ENCODE assay signal across 20 cellular contexts in the genomic region with DNA sequence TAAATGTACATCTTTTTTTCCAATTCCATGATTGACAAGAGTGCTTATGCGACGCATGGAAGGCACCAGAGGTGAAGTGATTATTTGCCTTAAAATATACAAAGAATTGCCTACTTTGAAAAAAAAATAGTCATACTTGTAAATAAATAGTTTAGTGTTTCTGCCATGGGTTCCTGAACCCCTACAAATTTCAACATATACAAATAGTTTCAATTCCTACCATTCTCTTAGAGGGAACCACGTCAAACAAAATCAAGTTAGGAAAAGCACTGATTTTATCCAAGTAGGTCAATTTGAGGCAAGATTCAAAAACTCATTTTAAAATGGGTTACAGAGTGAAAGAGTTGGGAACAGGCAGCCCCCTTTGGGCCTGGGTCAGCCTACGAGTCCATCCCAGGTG. TPM values are rescaled to one million over a fixed set of nuclear protein-coding genes. Genes with fewer than 3 reads are reported as not detected.
DNase-seq lines count a peak whose midpoint lies in the region; ATAC-seq and TF ChIP-seq lines count a peak whose summit lies in the region.
"Had no signal": no experiment of that assay in that cellular context is flagged by ENCODE, and none has a peak within 500 bp of the region (broad histone marks: within the 10 kb centered on the region; RNA-seq: fewer than 3 reads in every experiment).

No MANE protein-coding gene starts in this region.

- H3K14ac ChIP-seq in IMR-90 (replicated peaks; ENCODE audit: low read depth, low read length): peak overlapping the region; percentile 70

- peak overlapping the region; percentile 46 to 64; a peak in 2 of 4 replicates for H4K8ac ChIP-seq in IMR-90 (ENCODE audit: low read depth in 2 of 2, low read length in 2 of 2)

- H3K36me3 Mint-ChIP-seq in dendritic cell treated with granulocyte-macrophage colony-stimulating factor and Interleukin-4, amounts not matched to agents 40 ng/mL and 50 ng/mL, for 4 days (ENCODE audit: low read depth): peaks cover 55% of the 10 kb centered on the region
- H3K36me3 Mint-ChIP-seq in Caco-2 (ENCODE audit: insufficient read depth, unreplicated experiment): peaks cover 71% of the 10 kb centered on the region

- TF ChIP-seq POLR2A in IMR-90 (IDR thresholded peaks at IDR 0.05; ENCODE audit: low read depth, low read length) (no peak), right lobe of liver (IDR thresholded peaks at IDR 0.05) (no peak)

- BruUV-seq in IMR-90 (replicated peaks; lab: Mats Ljungman, UMichigan) (no TSS peak), Caco-2 (replicated peaks; lab: Mats Ljungman, UMichigan) (no TSS peak)

- 0 out of 4 replicates have a peak, but pooled peaks cover 0 to 6% of the 10 kb centered on the region in 2 experiments for H3K79me1 ChIP-seq in IMR-90 (ENCODE audit: low read depth in 1 of 2, low read length in 2 of 2)

- peaks cover 9% of the 10 kb centered on the region; the same call in 1 of the 2 replicates for H4K20me1 ChIP-seq in IMR-90 (ENCODE audit: insufficient read depth, low read length)

- DNase-seq in AG04450 (ENCODE audit: low read depth, low spot score) (no peak), IMR-90 (no peak), right lobe of liver (no peak), Caco-2 (no peak), NAMALWA (ENCODE audit: low spot score) (no peak)
- no peak for DNase-seq in activated CD4-positive, CD25-positive, alpha-beta regulatory T cell treated with anti-CD3 and anti-CD28 coated beads, Interleukin-2, amount 50 U/mL, for 72 hours
- DNase-seq: C1 segment of cervical spinal cord; DMS 273 treated with DMSO at 0.1 percent for 48 hours; HFFc6; NCI-H1105; NCI-H2081 treated with DMSO at 0.1 percent for 48 hours; NCI-H748 treated with DMSO at 0.1 percent for 48 hours; NK-92 treated with Interleukin-12 subunit alpha and Interleukin-12 subunit beta, amount 100 ng/mL, for 24 hours; SHP77 treated with DMSO at 0.1 percent for 48 hours had no signal

- peak overlapping the region; percentile 67; the same call in 2 of the 3 replicates for H2BK15ac ChIP-seq in IMR-90 (ENCODE audit: low read depth, low read length)

- H2AFZ ChIP-seq in IMR-90 (replicated peaks; ENCODE audit: low read length, poor library complexity): no peak overlapping the region

- H3K4me1 ChIP-seq in IMR-90 (ENCODE audit: control insufficient read depth, insufficient read depth, low read length) (peaks cover 37% of the 10 kb centered on the region), right lobe of liver (peaks cover 0 to 36% (median 8%) of the 10 kb centered on the region in 4 donors), Caco-2 (no peaks in the 10 kb centered on the region)

- peak overlapping the region; percentile 95 for H2AK5ac ChIP-seq in IMR-90 (ENCODE audit: low read depth, low read length)

- peaks cover 31% of the 10 kb centered on the region for H3K4me1 Mint-ChIP-seq in dendritic cell treated with granulocyte-macrophage colony-stimulating factor and Interleukin-4, amounts not matched to agents 40 ng/mL and 50 ng/mL, for 4 days (ENCODE audit: low read depth)
- H3K4me1 Mint-ChIP-seq in Caco-2 (ENCODE audit: low read depth, unreplicated experiment): no peaks in the 10 kb centered on the region

- TF ChIP-seq CTCF in AG04450 (IDR thresholded peaks at IDR 0.05; ENCODE audit: low read depth, low read length) (no peak), IMR-90 (conservative IDR thresholded peaks at IDR 0.05; ENCODE audit: low read depth, low read length) (no peak), right lobe of liver (IDR thresholded peaks at IDR 0.05) (no peak), Caco-2 (IDR thresholded peaks at IDR 0.05; ENCODE audit: insufficient read depth in 1 of 2, low read depth in 1 of 2, low read length in 1 of 2, severe bottlenecking in 1 of 2, unreplicated experiment in 1 of 2) (no peak)

- H2AK9ac ChIP-seq in IMR-90 (replicated peaks; ENCODE audit: low read depth, low read length, poor library complexity): peak overlapping the region; percentile 53

- no peak overlapping the region for H3K4me3 Mint-ChIP-seq in dendritic cell treated with granulocyte-macrophage colony-stimulating factor and Interleukin-4, amounts not matched to agents 40 ng/mL and 50 ng/mL, for 4 days
- no peak overlapping the region for H3K4me3 Mint-ChIP-seq in Caco-2 (ENCODE audit: unreplicated experiment)
- H3K4me3 Mint-ChIP-seq: HFFc6 had no signal

- H3K9me3 ChIP-seq in AG04450 (ENCODE audit: control insufficient read depth, insufficient read depth, low read length) (peaks cover 4% of the 10 kb centered on the region; the same call in 1 of the 2 replicates), IMR-90 (ENCODE audit: control insufficient read depth, insufficient read depth, low read length) (no peaks in the 10 kb centered on the region), right lobe of liver (no peaks in the 10 kb centered on the region), Caco-2 (no peaks in the 10 kb centered on the region)

- H2BK20ac ChIP-seq in IMR-90 (ENCODE audit: low read depth, low read length): peak overlapping the region; percentile 54

- in situ Hi-C loops in IMR-90 (cut with MboI; ENCODE audit: low sequenced_read_pairs): no loop called here

- peak overlapping the region; percentile 79 for H2BK120ac ChIP-seq in IMR-90 (ENCODE audit: low read depth, low read length)

- peak overlapping the region; percentile 89 for H3K18ac ChIP-seq in IMR-90 (ENCODE audit: low read depth, low read length)

- H4K5ac ChIP-seq in IMR-90 (ENCODE audit: low read depth, low read length): peak overlapping the region; percentile 70

- H4K91ac ChIP-seq in IMR-90 (ENCODE audit: insufficient read depth, low read depth, low read length): peak overlapping the region; percentile 82

- H3K27me3 ChIP-seq in AG04450 (ENCODE audit: control insufficient read depth, insufficient read depth, low read length): no peaks in the 10 kb centered on the region
- no peaks in the 10 kb centered on the region for H3K27me3 ChIP-seq in IMR-90 (ENCODE audit: control insufficient read depth, insufficient read depth, low read length)
- no peaks in the 10 kb centered on the region for H3K27me3 ChIP-seq in right lobe of liver
- H3K27me3 ChIP-seq in Caco-2 (replicated peaks; ENCODE audit: control insufficient read depth, insufficient read depth, low read length): no peaks in the 10 kb centered on the region

- H2BK5ac ChIP-seq in IMR-90 (ENCODE audit: low read depth, low read length, poor library complexity, severe bottlenecking): peak overlapping the region; percentile 69

- WGBS in IMR-90 (ENCODE audit: extremely low coverage in 2 of 2, insufficient read length in 1 of 2), 2 experiments: no CpG with 5 or more reads among the region's 4 CpGs
- 73% methylated on average over 3 of the region's 4 CpGs for WGBS in right lobe of liver (ENCODE audit: insufficient coverage, low coverage, low lambda C conversion rate, missing lambda C conversion rate)

- peaks cover 30% of the 10 kb centered on the region for H3K36me3 ChIP-seq in IMR-90 (ENCODE audit: control insufficient read depth, insufficient read depth, low read length)
- H3K36me3 ChIP-seq in right lobe of liver: no peaks in the 10 kb centered on the region
- H3K36me3 ChIP-seq in Caco-2 (ENCODE audit: control insufficient read depth, insufficient read depth, low read length): peaks cover 7% of the 10 kb centered on the region

- no peaks in the 10 kb centered on the region for H3K9me3 Mint-ChIP-seq in dendritic cell treated with granulocyte-macrophage colony-stimulating factor and Interleukin-4, amounts not matched to agents 40 ng/mL and 50 ng/mL, for 4 days
- H3K9me3 Mint-ChIP-seq in Caco-2 (ENCODE audit: unreplicated experiment): no peaks in the 10 kb centered on the region
- H3K9me3 Mint-ChIP-seq: HFFc6 had no signal

- peak overlapping the region; percentile 68 for H3K4ac ChIP-seq in IMR-90 (ENCODE audit: low read depth, low read length)

- peaks cover 27% of the 10 kb centered on the region for H3K9me1 ChIP-seq in IMR-90 (ENCODE audit: insufficient read depth, low read length)

- peak overlapping the region; percentile 41 for H3K27ac Mint-ChIP-seq in dendritic cell treated with granulocyte-macrophage colony-stimulating factor and Interleukin-4, amounts not matched to agents 40 ng/mL and 50 ng/mL, for 4 days
- H3K27ac Mint-ChIP-seq in Caco-2 (ENCODE audit: unreplicated experiment): no peak overlapping the region
- H3K27ac Mint-ChIP-seq: HFFc6 had no signal

- H3K56ac ChIP-seq in IMR-90 (ENCODE audit: extremely low read depth, insufficient read depth, low read length): no peak overlapping the region

- POLR2A ChIA-PET in AG04450 (lab: Yijun Ruan, JAX): no interaction called here
- POLR2A ChIA-PET in IMR-90 (lab: Charles Lee; ENCODE audit: unreplicated experiment): no interaction called here
- POLR2A ChIA-PET in Caco-2 (lab: Charles Lee): no interaction called here

- dilution Hi-C loops in IMR-90 (cut with HindIII; ENCODE audit: low sequenced_read_pairs, unreplicated experiment): no loop called here

- H3K4me2 ChIP-seq in IMR-90 (ENCODE audit: low read depth, low read length): peak overlapping the region; percentile 30; the same call in 1 of the 2 replicates

- ATAC-seq in IMR-90 (ENCODE audit: low read depth) (no peak), right lobe of liver (no peak), GM21737 (IDR thresholded peaks at IDR 0.05; ENCODE audit: unreplicated experiment) (no peak)

- peak overlapping the region; percentile 57 for H3K27ac ChIP-seq in AG04450 (ENCODE audit: low read depth, low read length)
- peak overlapping the region; percentile 75; the same call in 1 of the 2 replicates for H3K27ac ChIP-seq in IMR-90 (ENCODE audit: insufficient read depth, low read length)
- peak overlapping the region in 2 of 3 donors; percentile 10 to 69 for H3K27ac ChIP-seq in right lobe of liver

- peak overlapping the region; percentile 81 for H3K23ac ChIP-seq in IMR-90 (ENCODE audit: low read depth, low read length)

- H3K4me3 ChIP-seq in AG04450 (ENCODE audit: low read depth, low read length) (no peak overlapping the region), IMR-90 (ENCODE audit: insufficient read depth, low read depth, low read length) (no peak overlapping the region), right lobe of liver (no peak overlapping the region), Caco-2 (ENCODE audit: low read depth, low read length) (no peak overlapping the region)

- no peak overlapping the region for H3K9ac ChIP-seq in IMR-90 (ENCODE audit: low read depth, low read length)

- CTCF ChIA-PET in AG04450 (lab: Charles Lee) (interaction anchor here (4.5 kb wide), 1 partner anchor 7 kb away, joined by 47 read pairs; no protein-coding TSS in a partner anchor), IMR-90 (lab: Yijun Ruan, JAX) (no interaction called here), Caco-2 (lab: Charles Lee) (no interaction called here)

- TF ChIP-seq RAD21 in IMR-90 (IDR thresholded peaks at IDR 0.05; ENCODE audit: low read length): no peak

- intact Hi-C loops in IMR-90 (cut with micrococcal nuclease): no loop called here
- intact Hi-C loops in dendritic cell treated with granulocyte-macrophage colony-stimulating factor and Interleukin-4, amounts not matched to agents 40 ng/mL and 50 ng/mL, for 4 days (cut with micrococcal nuclease): no loop called here
- intact Hi-C loops in right lobe of liver (cut with DNase I): no loop called here
- intact Hi-C loops in Caco-2 (cut with micrococcal nuclease; ENCODE audit: unreplicated experiment): no loop called here

- H3K27me3 Mint-ChIP-seq in dendritic cell treated with granulocyte-macrophage colony-stimulating factor and Interleukin-4, amounts not matched to agents 40 ng/mL and 50 ng/mL, for 4 days: no peaks in the 10 kb centered on the region
- H3K27me3 Mint-ChIP-seq in Caco-2 (ENCODE audit: insufficient read depth, unreplicated experiment): no peaks in the 10 kb centered on the region

RNA-seq across cellular contexts. Expression of a gene that starts 11.7 kb away (rescaled TPM):
- polyA plus RNA-seq in AG04450 (2011; rRNA removed): 31.6 and 33.5 TPM in 2 replicates
- polyA minus RNA-seq in AG04450 (2011; rRNA and poly(A)+ RNA removed): 31.5 and 41.0 TPM in 2 replicates
- total RNA-seq in IMR-90 (2012; rRNA removed): 4.5 and 4.7 TPM in 2 replicates
- 34.6 and 35.5 TPM in 2 replicates for polyA plus RNA-seq in IMR-90 (2012; rRNA removed)
- polyA plus RNA-seq in IMR-90 (2012; cell fraction: cytosol; rRNA removed): 14.5 and 50.4 TPM in 2 replicates
- polyA plus RNA-seq in IMR-90 (2012; cell fraction: nucleus; rRNA removed; ENCODE audit: low replicate concordance): 32.0 and 33.9 TPM in 2 replicates
- 1 to 10 TPM; 1.6 to 9.6 (median 5.4) TPM for total RNA-seq in right lobe of liver
- total RNA-seq in Caco-2 (2022): 25.5 and 26.9 TPM in 2 replicates

RNA-seq across cellular contexts. Expression of a gene that starts 36.9 kb away (rescaled TPM):
- polyA plus RNA-seq in AG04450 (2011; rRNA removed): not detected in 2 replicates
- not detected in 2 replicates for polyA minus RNA-seq in AG04450 (2011; rRNA and poly(A)+ RNA removed)
- total RNA-seq in IMR-90 (2012; rRNA removed): not detected in 2 replicates
- polyA plus RNA-seq in IMR-90 (2012; rRNA removed): not detected in 2 replicates
- not detected in 2 replicates for polyA plus RNA-seq in IMR-90 (2012; cell fraction: cytosol; rRNA removed)
- polyA plus RNA-seq in IMR-90 (2012; cell fraction: nucleus; rRNA removed; ENCODE audit: low replicate concordance): 0.10 and 0.12 TPM in 2 replicates
- total RNA-seq in right lobe of liver: under 1 TPM in 3 of 6 experiments, not detected in 3; 0.44 to 0.83 (median 0.55) TPM
- not detected in 2 replicates for total RNA-seq in Caco-2 (2022)
- total RNA-seq: A172, HFFc6, HT-29, LHCN-M2, NCI-H460 had no signal

RNA-seq across cellular contexts. Expression of a gene that starts 49.9 kb away (rescaled TPM):
- 1.6 and 1.7 TPM in 2 replicates for polyA plus RNA-seq in AG04450 (2011; rRNA removed)
- 2.2 and 3.2 TPM in 2 replicates for polyA minus RNA-seq in AG04450 (2011; rRNA and poly(A)+ RNA removed)
- 0.54 and 1.7 TPM in 2 replicates for total RNA-seq in IMR-90 (2012; rRNA removed)
- 1.8 and 2.1 TPM in 2 replicates for polyA plus RNA-seq in IMR-90 (2012; rRNA removed)
- 0.40 and 1.2 TPM in 2 replicates for polyA plus RNA-seq in IMR-90 (2012; cell fraction: cytosol; rRNA removed)
- 0.95 and 0.96 TPM in 2 replicates for polyA plus RNA-seq in IMR-90 (2012; cell fraction: nucleus; rRNA removed; ENCODE audit: low replicate concordance)
- total RNA-seq in right lobe of liver: 1 to 10 TPM in 2 of 6 experiments, under 1 TPM in 3, not detected in 1; 0.69 to 1.6 (median 0.90) TPM
- total RNA-seq in Caco-2 (2022): 5.6 and 7.1 TPM in 2 replicates
